Comparison of ENCODE assay signal across 29 cellular contexts in genomic region chr2:201959198-201959597, GRCh38.
"Had no signal": no experiment of that assay in that cellular context is flagged by ENCODE, and none has a peak within 500 bp of the region (broad histone marks: within the 10 kb centered on the region; RNA-seq: fewer than 3 reads in every experiment).

No MANE protein-coding gene starts in this region.

- H3K27me3 ChIP-seq: adrenal gland, body of pancreas, Peyer's patch had no signal

- H3K9me3 ChIP-seq: adrenal gland, body of pancreas, Peyer's patch, SJSA1, SK-N-SH had no signal

- ATAC-seq: activated CD4-positive, CD25-positive, alpha-beta regulatory T cell treated with anti-CD3 and anti-CD28 coated beads, Interleukin-2, amount 50 U/mL, for 24 hours; activated naive CD4-positive, alpha-beta T cell treated with anti-CD3 and anti-CD28 coated beads, Interleukin-2, amount 50 U/mL, for 72 hours; activated T-cell treated with anti-CD3 and anti-CD28 coated beads, Interleukin-2, amount 50 U/mL, for 4 hours; body of pancreas; PC-3; WTC11 had no signal

- H3K9ac ChIP-seq: SK-N-SH had no signal

- H3K4me1 ChIP-seq: adrenal gland, body of pancreas, Peyer's patch, SJSA1 had no signal

- H3K27ac ChIP-seq: adrenal gland, body of pancreas, Peyer's patch, SJSA1 had no signal

- DNase-seq: activated CD4-positive, alpha-beta memory T cell treated with anti-CD3 and anti-CD28 coated beads for 36 hours; activated CD4-positive, alpha-beta T cell treated with anti-CD3 and anti-CD28 coated beads for 4 hours; activated CD4-positive, alpha-beta T cell treated with anti-CD3 and anti-CD28 coated beads, Interleukin-2, amount 50 U/mL, for 1 hour; activated CD8-positive, alpha-beta memory T cell treated with anti-CD3 and anti-CD28 coated beads, Interleukin-2, amount 50 U/mL, for 4 hours; activated gamma-delta T cell treated with Interleukin-2 at 50 U/mL for 16 hours; activated naive CD4-positive, alpha-beta T cell treated with anti-CD3 and anti-CD28 coated beads for 36 hours; activated T-cell treated with anti-CD3 and anti-CD28 coated beads for 4 hours; activated T-cell treated with anti-CD3 and anti-CD28 coated beads, Interleukin-2, amount 50 U/mL, for 4 hours; adrenal gland; body of pancreas; caudate nucleus; cerebellar nuclear complex; NCI-H1105; NCI-H1417 treated with DMSO at 0.1 percent for 48 hours; NCI-H187 treated with DMSO at 0.1 percent for 48 hours; NCI-H2081; NCI-H2227 treated with DMSO at 0.1 percent for 48 hours; NCI-H510A treated with DMSO at 0.1 percent for 48 hours; NCI-H526 treated with DMSO at 0.1 percent for 48 hours; NCI-H774; PC-3; Peyer's patch; RPMI8226; SHP77 treated with DMSO at 0.1 percent for 48 hours; SK-N-SH had no signal

- H3K4me3 ChIP-seq: adrenal gland, body of pancreas, Peyer's patch, SJSA1 had no signal

- H3K36me3 ChIP-seq: adrenal gland, Peyer's patch, SJSA1 had no signal

- H3K4me2 ChIP-seq: SK-N-SH had no signal
